15 cellular contexts compared by ENCODE assay signal in the genomic region with DNA sequence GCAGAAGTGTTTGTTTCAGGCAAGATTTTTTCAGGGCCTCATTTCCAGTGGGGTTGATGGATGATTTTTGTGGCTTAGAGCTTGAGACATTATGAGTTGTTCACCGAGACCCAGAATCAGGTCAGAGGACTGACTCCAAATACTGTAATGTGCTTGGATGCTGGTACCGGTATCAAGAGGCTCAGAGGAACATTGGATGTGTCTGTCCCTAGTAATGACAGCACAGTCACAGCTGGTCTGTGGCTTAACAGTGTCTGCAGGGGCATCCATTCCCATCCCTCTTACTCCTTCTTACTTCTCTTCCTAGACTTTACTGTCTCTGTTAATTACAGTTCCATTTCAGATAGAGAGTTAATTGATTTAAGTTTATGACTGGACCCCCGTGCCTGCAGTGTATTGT.
"Had no signal": no experiment of that assay in that cellular context is flagged by ENCODE, and none has a peak within 500 bp of the region (broad histone marks: within the 10 kb centered on the region; RNA-seq: fewer than 3 reads in every experiment).

No MANE protein-coding gene starts in this region.

- H3K36me3 ChIP-seq: esophagus muscularis mucosa, left lung, thoracic aorta had no signal

- H3K27me3 ChIP-seq: esophagus muscularis mucosa, left lung had no signal

- ATAC-seq: activated CD8-positive, alpha-beta T cell treated with anti-CD3 and anti-CD28 coated beads, Interleukin-2, amount 10 ng/mL, durations not matched to agents 7 days and 5 days had no signal

- H3K27ac Mint-ChIP-seq: activated CD8-positive, alpha-beta T cell treated with anti-CD3 and anti-CD28 coated beads, Interleukin-2, amount 10 ng/mL, durations not matched to agents 7 days and 5 days; activated naive CD8-positive, alpha-beta T cell treated with anti-CD3 and anti-CD28 coated beads, Interleukin-2, amount 10 ng/mL, durations not matched to agents 7 days and 5 days; stimulated activated naive CD8-positive, alpha-beta T cell treated with anti-CD3 and anti-CD28 coated beads, Interleukin-15, Interleukin-2, amounts not matched to agents 100 ng/mL and 50 ng/mL, for 24 hours had no signal

- H3K9me3 ChIP-seq: esophagus muscularis mucosa, left lung, thoracic aorta had no signal

- H3K9me3 Mint-ChIP-seq: activated naive CD8-positive, alpha-beta T cell treated with anti-CD3 and anti-CD28 coated beads, Interleukin-2, amount 10 ng/mL, durations not matched to agents 7 days and 5 days; neural crest cell; stimulated activated naive CD8-positive, alpha-beta T cell treated with anti-CD3 and anti-CD28 coated beads, Interleukin-15, Interleukin-2, amounts not matched to agents 100 ng/mL and 50 ng/mL, for 24 hours had no signal

- H3K27ac ChIP-seq: esophagus muscularis mucosa, left lung, thoracic aorta, VCaP had no signal

- H3K4me3 Mint-ChIP-seq: activated CD8-positive, alpha-beta T cell treated with anti-CD3 and anti-CD28 coated beads, Interleukin-2, amount 10 ng/mL, durations not matched to agents 7 days and 5 days; activated naive CD8-positive, alpha-beta T cell treated with anti-CD3 and anti-CD28 coated beads, Interleukin-2, amount 10 ng/mL, durations not matched to agents 7 days and 5 days; neural crest cell; stimulated activated naive CD8-positive, alpha-beta T cell treated with anti-CD3 and anti-CD28 coated beads, Interleukin-15, Interleukin-2, amounts not matched to agents 100 ng/mL and 50 ng/mL, for 24 hours had no signal

- DNase-seq: activated CD4-positive, alpha-beta T cell treated with anti-CD3 and anti-CD28 coated beads for 4 hours; activated CD8-positive, alpha-beta memory T cell treated with anti-CD3 and anti-CD28 coated beads, Interleukin-2, amount 50 U/mL, for 48 hours; activated CD8-positive, alpha-beta T cell treated with anti-CD3 and anti-CD28 coated beads, Interleukin-2, amount 10 ng/mL, durations not matched to agents 7 days and 5 days; activated naive CD8-positive, alpha-beta T cell treated with anti-CD3 and anti-CD28 coated beads, Interleukin-2, amount 10 ng/mL, durations not matched to agents 7 days and 5 days; anterior cingulate cortex; head of caudate nucleus; left lung; mesenchymal stem cell; stimulated activated CD4-positive, alpha-beta T cell treated with anti-CD3 and anti-CD28 coated beads, Interleukin-4, amount 100 ng/mL, for 1 hour; stimulated activated CD8-positive, alpha-beta memory T cell treated with anti-CD3 and anti-CD28 coated beads, Interleukin-4, amount 100 ng/mL, for 48 hours had no signal

- H3K36me3 Mint-ChIP-seq: activated naive CD8-positive, alpha-beta T cell treated with anti-CD3 and anti-CD28 coated beads, Interleukin-2, amount 10 ng/mL, durations not matched to agents 7 days and 5 days had no signal

- H3K4me3 ChIP-seq: esophagus muscularis mucosa, left lung, thoracic aorta had no signal

- H3K27me3 Mint-ChIP-seq: activated naive CD8-positive, alpha-beta T cell treated with anti-CD3 and anti-CD28 coated beads, Interleukin-2, amount 10 ng/mL, durations not matched to agents 7 days and 5 days; stimulated activated naive CD8-positive, alpha-beta T cell treated with anti-CD3 and anti-CD28 coated beads, Interleukin-15, Interleukin-2, amounts not matched to agents 100 ng/mL and 50 ng/mL, for 24 hours had no signal

- H3K4me1 Mint-ChIP-seq: activated naive CD8-positive, alpha-beta T cell treated with anti-CD3 and anti-CD28 coated beads, Interleukin-2, amount 10 ng/mL, durations not matched to agents 7 days and 5 days had no signal
